Comparison of ENCODE assay signal across 11 cellular contexts in genomic region chr6:98812220-98812619, GRCh38. TPM values are rescaled to one million over a fixed set of nuclear protein-coding genes. Genes with fewer than 3 reads are reported as not detected.
"Had no signal": no experiment of that assay in that cellular context is flagged by ENCODE, and none has a peak within 500 bp of the region (broad histone marks: within the 10 kb centered on the region; RNA-seq: fewer than 3 reads in every experiment).

No MANE protein-coding gene starts in this region.

- H3K27ac ChIP-seq: GM23248 had no signal

- H3K4me3 ChIP-seq: GM23248, HAP-1, K562 had no signal

- ATAC-seq: HCT116, K562 had no signal

- H3K9me3 Mint-ChIP-seq: HFFc6 had no signal

- DNase-seq: GM23248, GOT3, H7, HFFc6, IMR-90, KG1 had no signal

- H3K4me1 ChIP-seq: HAP-1 had no signal

- FAIRE-seq: HTR-8/SVneo, K562 had no signal

- H2AFZ ChIP-seq: GM23248 had no signal

- H3K36me3 ChIP-seq: HAP-1 had no signal

- H3K4me3 Mint-ChIP-seq: HFFc6 had no signal

- H3K27ac Mint-ChIP-seq: HFFc6 had no signal

- H3K9ac ChIP-seq: GM23248 had no signal

- H3K9me3 ChIP-seq: HAP-1 had no signal

RNA-seq across cellular contexts. Expression of gene POU3F2, which starts 22.2 kb away (rescaled TPM):
- total RNA-seq: GM23248, HT-29, IMR-90 had no signal
- polyA plus RNA-seq: IMR-90 had no signal
